In genomic region chr10:52874541-52874940, GRCh38 we compare ENCODE assay signal across 1 cellular context.
TF ChIP-seq lines count a peak whose summit lies in the region.

No MANE protein-coding gene starts in this region.

TF ChIP-seq in H1, 55 proteins besides CTCF, POLR2A, EP300 and RAD21 (continued from another document):
- TF ChIP-seq CHD7 (IDR thresholded peaks at IDR 0.05; ENCODE audit: insufficient replicate concordance, low read length) (no peak), SP2 (IDR thresholded peaks at IDR 0.05; ENCODE audit: low read length) (no peak), POU5F1 (IDR thresholded peaks at IDR 0.05; ENCODE audit: low read depth, low read length) (no peak), TCF12 (IDR thresholded peaks at IDR 0.05; ENCODE audit: low read depth, low read length) (no peak)
TF ChIP-seq in H1: peak in this region for 0.
